ENCODE assay signal across 10 cellular contexts in the genomic region with DNA sequence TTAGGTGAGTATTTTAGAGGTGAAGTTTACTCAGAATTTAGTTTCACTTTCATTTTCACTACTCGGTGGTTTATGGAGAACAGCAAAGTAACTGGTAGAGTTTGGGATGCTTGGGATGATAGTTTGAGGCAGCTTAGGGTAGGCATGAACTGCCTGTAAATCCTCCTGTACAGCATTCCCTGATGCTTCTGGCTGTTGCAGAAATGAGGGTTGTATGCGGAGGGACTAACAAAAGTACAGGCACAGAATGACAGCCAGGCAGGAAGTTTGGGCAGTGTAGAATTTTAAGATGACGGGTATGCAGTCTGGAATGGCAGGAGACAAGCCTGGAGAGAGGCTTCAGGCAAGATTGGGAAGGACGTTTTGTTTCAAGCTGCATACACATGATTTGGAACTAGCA. TPM values are rescaled to one million over a fixed set of nuclear protein-coding genes. Genes with fewer than 3 reads are reported as not detected.
DNase-seq lines count a peak whose midpoint lies in the region; ATAC-seq, FAIRE-seq and TF ChIP-seq lines count a peak whose summit lies in the region.
"Had no signal": no experiment of that assay in that cellular context is flagged by ENCODE, and none has a peak within 500 bp of the region (broad histone marks: within the 10 kb centered on the region; RNA-seq: fewer than 3 reads in every experiment).

No MANE protein-coding gene starts in this region.

- peaks cover 60% of the 10 kb centered on the region for H3K4me1 Mint-ChIP-seq in activated T-cell treated with anti-CD3 and anti-CD28 coated beads, Interleukin-2, amount 50 U/mL, for 72 hours (ENCODE audit: low read depth)
- peaks cover 4% of the 10 kb centered on the region for H3K4me1 Mint-ChIP-seq in type B pancreatic cell (ENCODE audit: unreplicated experiment)
- H3K4me1 Mint-ChIP-seq: GM23338 had no signal

- DNase-seq in activated T-cell treated with anti-CD3 and anti-CD28 coated beads, Interleukin-2, amount 50 U/mL, for 72 hours, result no peak
- no peak for DNase-seq in activated T-cell treated with anti-CD3 and anti-CD28 coated beads for 4 hours
- DNase-seq in body of pancreas, result no peak
- no peak for DNase-seq in HepG2 (ENCODE audit: low spot score)
- no peak for DNase-seq in type B pancreatic cell (ENCODE audit: extremely low spot score, unreplicated experiment)
- no peak for DNase-seq in NK-92 (lab: John Stamatoyannopoulos, UW; ENCODE audit: unreplicated experiment)
- no peak for DNase-seq in midbrain (lab: John Stamatoyannopoulos, UW)

- no peaks in the 10 kb centered on the region for H4K20me1 ChIP-seq in HepG2 (ENCODE audit: insufficient read depth, low read length)

- peak overlapping the region; percentile 96 for H3K27ac Mint-ChIP-seq in activated T-cell treated with anti-CD3 and anti-CD28 coated beads, Interleukin-2, amount 50 U/mL, for 72 hours
- H3K27ac Mint-ChIP-seq in type B pancreatic cell, result peak overlapping the region; percentile 11
- H3K27ac Mint-ChIP-seq: GM23338 had no signal

- in situ Hi-C loops in HepG2 (cut with HindIII; ENCODE audit: extremely low pct_ligation_motif_present, low pct_unique_long_range_greater_than_20kb), result no loop called here

- no peak overlapping the region for H3K4me2 ChIP-seq in HepG2 (ENCODE audit: low read depth, low read length)
- H3K4me2 ChIP-seq: GM23338 had no signal

- WGBS in body of pancreas, 2 donors, result 47 to 56% methylated on average over 4 of the region's 4 CpGs
- WGBS in HepG2 (ENCODE audit: low lambda C conversion rate), result 92% methylated on average over 4 of the region's 4 CpGs

- H3K27me3 ChIP-seq in body of pancreas (no peaks in the 10 kb centered on the region), HepG2 (ENCODE audit: control insufficient read depth in 1 of 2, insufficient read depth in 2 of 2, low read length in 2 of 2) (no peaks in the 10 kb centered on the region)
- H3K27me3 ChIP-seq: cardiac muscle cell had no signal

- no peaks in the 10 kb centered on the region for H3K79me2 ChIP-seq in HepG2 (ENCODE audit: insufficient read depth, low read length)

- H3K4me1 ChIP-seq in body of pancreas (peaks cover 6% of the 10 kb centered on the region), HepG2 (ENCODE audit: insufficient read depth, low read length) (no peaks in the 10 kb centered on the region)

- no peak overlapping the region for H3K9ac ChIP-seq in HepG2 (ENCODE audit: insufficient read depth, low read depth, low read length)

- H3K4me3 ChIP-seq in body of pancreas (no peak overlapping the region), HepG2 (replicated peaks in 1 of 3; ENCODE audit: insufficient read depth in 1 of 3, low read depth in 2 of 3, low read length in 3 of 3) (no peak overlapping the region)
- H3K4me3 ChIP-seq: cardiac muscle cell, GM23338 had no signal

- H3K9me3 ChIP-seq in body of pancreas (no peaks in the 10 kb centered on the region), HepG2 (ENCODE audit: low read length) (no peaks in the 10 kb centered on the region)

- no TSS peak for BruUV-seq in HepG2 (replicated peaks; lab: Mats Ljungman, UMichigan)

- FAIRE-seq in HepG2 (lab: Jason Lieb, UNC), result no peak

- intact Hi-C loops in body of pancreas (cut with DNase I) (no loop called here), HepG2 (cut with micrococcal nuclease; ENCODE audit: unreplicated experiment) (no loop called here)

- ATAC-seq in activated T-cell treated with anti-CD3 and anti-CD28 coated beads, Interleukin-2, amount 50 U/mL, for 72 hours (replicated peaks in 1 of 2), result peak in 1 of 2 donors; percentile 49
- ATAC-seq in body of pancreas (no peak), HepG2 (no peak), GM18517 (IDR thresholded peaks at IDR 0.05; ENCODE audit: unreplicated experiment) (no peak)
- ATAC-seq: GM23338 had no signal

- H3K27ac ChIP-seq in body of pancreas (peak overlapping the region in 3 of 4 donors; percentile 1 to 20 (median 16)), HepG2 (ENCODE audit: extremely low read length, insufficient read depth, low read length) (no peak overlapping the region)
- H3K27ac ChIP-seq: cardiac muscle cell had no signal

- no peak for TF ChIP-seq CTCF in body of pancreas (IDR thresholded peaks at IDR 0.05)
- no peak for TF ChIP-seq CTCF in HepG2 (CRISPR knock-in tag; IDR thresholded peaks at IDR 0.05)
- no peak for TF ChIP-seq CTCF in type B pancreatic cell (conservative IDR thresholded peaks at IDR 0.05)

- no peaks in the 10 kb centered on the region for H3K27me3 Mint-ChIP-seq in activated T-cell treated with anti-CD3 and anti-CD28 coated beads, Interleukin-2, amount 50 U/mL, for 72 hours (ENCODE audit: low read depth)
- no peaks in the 10 kb centered on the region for H3K27me3 Mint-ChIP-seq in type B pancreatic cell

- TF ChIP-seq RAD21 in HepG2 (CRISPR knock-in tag; IDR thresholded peaks at IDR 0.05), result no peak

- CTCF ChIA-PET in HepG2 (lab: Yijun Ruan, JAX; ENCODE audit: low intra/inter-chr PET ratio, low total read pairs), result no interaction called here

- TF ChIP-seq EP300 in HepG2 (IDR thresholded peaks at IDR 0.05; ENCODE audit: low read depth in 2 of 2, low read length in 2 of 2), result no peak
- TF ChIP-seq EP300 in HepG2 (CRISPR knock-in tag; IDR thresholded peaks at IDR 0.05; ENCODE audit: borderline replicate concordance), result no peak

- H2AFZ ChIP-seq in HepG2 (ENCODE audit: low read length), result no peak overlapping the region
- H2AFZ ChIP-seq: GM23338 had no signal

- no peaks in the 10 kb centered on the region for H3K9me3 Mint-ChIP-seq in activated T-cell treated with anti-CD3 and anti-CD28 coated beads, Interleukin-2, amount 50 U/mL, for 72 hours
- H3K9me3 Mint-ChIP-seq in type B pancreatic cell, result no peaks in the 10 kb centered on the region
- H3K9me3 Mint-ChIP-seq: GM23338 had no signal

- H3K4me3 Mint-ChIP-seq in activated T-cell treated with anti-CD3 and anti-CD28 coated beads, Interleukin-2, amount 50 U/mL, for 72 hours, result peak overlapping the region; percentile 74 to 83
- no peak overlapping the region for H3K4me3 Mint-ChIP-seq in type B pancreatic cell
- H3K4me3 Mint-ChIP-seq: GM23338 had no signal

- POLR2A ChIA-PET in HepG2 (lab: Yijun Ruan, JAX), result no interaction called here

- no peak for TF ChIP-seq POLR2A in body of pancreas (IDR thresholded peaks at IDR 0.05)
- TF ChIP-seq POLR2A in HepG2 (IDR thresholded peaks at IDR 0.05; ENCODE audit: insufficient read depth in 1 of 2, low read depth in 2 of 2, low read length in 2 of 2), result no peak

- H3K36me3 Mint-ChIP-seq in activated T-cell treated with anti-CD3 and anti-CD28 coated beads, Interleukin-2, amount 50 U/mL, for 72 hours (ENCODE audit: insufficient read depth in 2 of 2), result peaks cover 20 to 49% of the 10 kb centered on the region in 2 donors
- peaks cover 52% of the 10 kb centered on the region for H3K36me3 Mint-ChIP-seq in type B pancreatic cell

- H3K36me3 ChIP-seq in body of pancreas (replicated peaks in 1 of 2; ENCODE audit: insufficient read depth in 1 of 2, low read depth in 2 of 2), result peaks cover 0 to 12% of the 10 kb centered on the region in 2 donors
- H3K36me3 ChIP-seq in HepG2 (replicated peaks in 1 of 2; ENCODE audit: control insufficient read depth in 1 of 2, insufficient read depth in 2 of 2, low read length in 2 of 2), result peaks cover 23 to 68% of the 10 kb centered on the region in 2 experiments

RNA-seq across cellular contexts. Expression of gene FAM120AOS, which starts 48.0 kb away (rescaled TPM):
- total RNA-seq in activated T-cell treated with anti-CD3 and anti-CD28 coated beads, Interleukin-2, amount 50 U/mL, for 72 hours, result 10 to 100 TPM; 34.8 to 36.7 TPM
- total RNA-seq in body of pancreas (10 to 100 TPM; 35.0 to 44.5 TPM), HepG2 (2016; rRNA removed; fragmentation: Illumina TruSeq; extraction: Trizol) (32.0 and 34.6 TPM in 2 replicates), type B pancreatic cell (ENCODE audit: low replicate concordance) (42.1 and 46.7 TPM in 2 replicates)
- 63.1 and 65.2 TPM in 2 replicates for total RNA-seq in HepG2 (2016; cell fraction: cytosol; rRNA removed; fragmentation: Illumina TruSeq; extraction: Trizol; ENCODE audit: low read depth)
- 30.3 and 34.1 TPM in 2 replicates for total RNA-seq in HepG2 (2016; cell fraction: insoluble cytoplasmic fraction; rRNA removed; fragmentation: Illumina TruSeq; extraction: Trizol)
- total RNA-seq in HepG2 (2016; cell fraction: membrane; rRNA removed; fragmentation: Illumina TruSeq; extraction: Trizol), result 105 and 109 TPM in 2 replicates
- 19.5 and 23.6 TPM in 2 replicates for total RNA-seq in HepG2 (2016; cell fraction: nucleus; rRNA removed; fragmentation: Illumina TruSeq; extraction: Trizol)
- polyA plus RNA-seq in HepG2 (2011; rRNA removed), result 23.8 and 28.2 TPM in 2 replicates
- 19.2 and 21.3 TPM in 2 replicates for polyA plus RNA-seq in HepG2 (2011; cell fraction: cytosol; rRNA removed)
- polyA plus RNA-seq in HepG2 (2011; cell fraction: nucleus; rRNA removed), result 13.3 and 17.0 TPM in 2 replicates
- polyA plus RNA-seq in HepG2 (2012), result 16.2 and 23.6 TPM in 2 replicates
- polyA plus RNA-seq in HepG2 (2016; cell fraction: cytosol; fragmentation: Illumina TruSeq; extraction: Trizol; ENCODE audit: low read depth), result 84.3 and 93.9 TPM in 2 replicates
- polyA plus RNA-seq in HepG2 (2016; cell fraction: insoluble cytoplasmic fraction; fragmentation: Illumina TruSeq; extraction: Trizol; ENCODE audit: low read depth), result 36.9 and 39.3 TPM in 2 replicates
- polyA plus RNA-seq in HepG2 (2016; cell fraction: membrane; fragmentation: Illumina TruSeq; extraction: Trizol; ENCODE audit: low read depth), result 109 and 110 TPM in 2 replicates
- polyA plus RNA-seq in HepG2 (2016; cell fraction: nucleus; fragmentation: Illumina TruSeq; extraction: Trizol; ENCODE audit: insufficient read depth, low read depth), result 28.1 and 30.4 TPM in 2 replicates
- polyA minus RNA-seq in HepG2 (2011; rRNA and poly(A)+ RNA removed; ENCODE audit: low replicate concordance), result 19.7 and 40.4 TPM in 2 replicates
- 12.2 and 13.4 TPM in 2 replicates for polyA minus RNA-seq in HepG2 (2011; cell fraction: cytosol; rRNA and poly(A)+ RNA removed)
- polyA minus RNA-seq in HepG2 (2011; cell fraction: nucleus; rRNA and poly(A)+ RNA removed), result 30.3 and 39.2 TPM in 2 replicates

RNA-seq across cellular contexts. Expression of gene FAM120A, which starts 49.9 kb away (rescaled TPM):
- total RNA-seq in activated T-cell treated with anti-CD3 and anti-CD28 coated beads, Interleukin-2, amount 50 U/mL, for 72 hours, result 100 to 1,000 TPM; 127 to 135 TPM
- 10 to 100 TPM; 56.8 to 77.5 TPM for total RNA-seq in body of pancreas
- total RNA-seq in HepG2 (2016; rRNA removed; fragmentation: Illumina TruSeq; extraction: Trizol), result 41.3 and 41.8 TPM in 2 replicates
- total RNA-seq in HepG2 (2016; cell fraction: cytosol; rRNA removed; fragmentation: Illumina TruSeq; extraction: Trizol; ENCODE audit: low read depth), result 99.4 and 110 TPM in 2 replicates
- total RNA-seq in HepG2 (2016; cell fraction: insoluble cytoplasmic fraction; rRNA removed; fragmentation: Illumina TruSeq; extraction: Trizol), result 34.8 and 42.4 TPM in 2 replicates
- 53.4 and 57.8 TPM in 2 replicates for total RNA-seq in HepG2 (2016; cell fraction: membrane; rRNA removed; fragmentation: Illumina TruSeq; extraction: Trizol)
- 46.0 and 59.3 TPM in 2 replicates for total RNA-seq in HepG2 (2016; cell fraction: nucleus; rRNA removed; fragmentation: Illumina TruSeq; extraction: Trizol)
- 39.2 and 44.4 TPM in 2 replicates for polyA plus RNA-seq in HepG2 (2011; rRNA removed)
- polyA plus RNA-seq in HepG2 (2011; cell fraction: cytosol; rRNA removed), result 26.9 and 28.9 TPM in 2 replicates
- polyA plus RNA-seq in HepG2 (2011; cell fraction: nucleus; rRNA removed), result 51.5 and 59.5 TPM in 2 replicates
- polyA plus RNA-seq in HepG2 (2012), result 31.6 and 31.7 TPM in 2 replicates
- polyA plus RNA-seq in HepG2 (2016; cell fraction: cytosol; fragmentation: Illumina TruSeq; extraction: Trizol; ENCODE audit: low read depth), result 9.1 and 10.0 TPM in 2 replicates
- polyA plus RNA-seq in HepG2 (2016; cell fraction: insoluble cytoplasmic fraction; fragmentation: Illumina TruSeq; extraction: Trizol; ENCODE audit: low read depth), result 45.9 and 57.3 TPM in 2 replicates
- polyA plus RNA-seq in HepG2 (2016; cell fraction: membrane; fragmentation: Illumina TruSeq; extraction: Trizol; ENCODE audit: low read depth), result 27.2 and 34.6 TPM in 2 replicates
- polyA plus RNA-seq in HepG2 (2016; cell fraction: nucleus; fragmentation: Illumina TruSeq; extraction: Trizol; ENCODE audit: insufficient read depth, low read depth), result 71.5 and 73.7 TPM in 2 replicates
- polyA minus RNA-seq in HepG2 (2011; rRNA and poly(A)+ RNA removed; ENCODE audit: low replicate concordance), result 98.1 and 226 TPM in 2 replicates
- 69.2 and 72.5 TPM in 2 replicates for polyA minus RNA-seq in HepG2 (2011; cell fraction: cytosol; rRNA and poly(A)+ RNA removed)
- polyA minus RNA-seq in HepG2 (2011; cell fraction: nucleus; rRNA and poly(A)+ RNA removed), result 102 and 129 TPM in 2 replicates
- total RNA-seq in type B pancreatic cell (ENCODE audit: low replicate concordance), result 72.5 and 89.4 TPM in 2 replicates
